In the genomic region with DNA sequence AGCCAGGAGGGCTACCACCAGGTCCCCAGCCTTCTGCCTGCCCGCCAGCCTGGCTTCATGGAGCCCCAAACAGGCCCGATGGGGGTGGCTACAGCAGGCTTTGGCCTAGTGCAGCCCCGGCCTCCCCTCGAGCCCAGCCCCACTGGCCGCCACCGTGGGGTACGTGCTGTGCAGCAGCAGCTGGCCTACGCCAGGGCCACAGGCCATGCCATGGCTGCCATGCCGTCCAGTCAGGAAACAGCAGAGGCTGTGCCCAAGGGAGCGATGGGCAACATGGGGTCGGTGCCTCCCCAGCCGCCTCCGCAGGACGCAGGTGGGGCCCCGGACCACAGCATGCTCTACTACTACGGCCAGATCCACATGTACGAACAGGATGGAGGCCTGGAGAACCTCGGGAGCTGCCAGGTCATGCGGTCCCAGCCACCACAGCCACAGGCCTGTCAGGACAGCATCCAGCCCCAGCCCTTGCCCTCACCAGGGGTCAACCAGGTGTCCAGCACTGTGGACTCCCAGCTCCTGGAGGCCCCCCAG, we compare ENCODE assay signal across 20 cellular contexts.
"Had no signal": no experiment of that assay in that cellular context is flagged by ENCODE, and none has a peak within 500 bp of the region (broad histone marks: within the 10 kb centered on the region; RNA-seq: fewer than 3 reads in every experiment).

No MANE protein-coding gene starts in this region.

- H3K27me3 ChIP-seq: adrenal gland, breast epithelium, gastroesophageal sphincter had no signal

- H3K4me1 ChIP-seq: adrenal gland, breast epithelium, gastroesophageal sphincter, prostate gland had no signal

- H3K9me3 Mint-ChIP-seq: activated B cell treated with CpG ODN at 0.5 μM for 24 hours; activated T-cell treated with anti-CD3 and anti-CD28 coated beads, Interleukin-2, amount 50 U/mL, for 24 hours; activated T-helper 2 cell treated with anti-CD3 and anti-CD28 coated beads, Interferon-gamma antibody, Interleukin-2, Interleukin-4, amounts not matched to agents 10 μg/mL and 5 μg/mL and 100 μg/mL, durations not matched to agents 14 hours and 24 hours and 36 hours; T-helper 1 cell treated with Interleukin-12 subunit alpha and Interleukin-12 subunit beta and Interleukin-4 antibody, amounts not matched to agents 30 μg/mL and 1 μg/mL, for 36 hours had no signal

- H3K27ac Mint-ChIP-seq: activated B cell treated with CpG ODN at 0.5 μM for 24 hours; activated CD4-positive, alpha-beta T cell treated with anti-CD3 and anti-CD28 coated beads for 36 hours; activated naive CD8-positive, alpha-beta T cell; activated T-cell treated with anti-CD3 and anti-CD28 coated beads, Interleukin-2, amount 50 U/mL, for 24 hours; activated T-helper 2 cell treated with anti-CD3 and anti-CD28 coated beads, Interferon-gamma antibody, Interleukin-2, Interleukin-4, amounts not matched to agents 10 μg/mL and 5 μg/mL and 100 μg/mL, durations not matched to agents 14 hours and 24 hours and 36 hours; naive B cell; T-helper 1 cell treated with Interleukin-12 subunit alpha and Interleukin-12 subunit beta and Interleukin-4 antibody, amounts not matched to agents 30 μg/mL and 1 μg/mL, for 36 hours had no signal

- H3K27ac ChIP-seq: adrenal gland, epithelial cell of prostate, gastroesophageal sphincter, prostate gland had no signal

- H3K9me3 ChIP-seq: adrenal gland, breast epithelium, gastroesophageal sphincter, prostate gland had no signal

- H3K27me3 Mint-ChIP-seq: activated B cell treated with CpG ODN at 0.5 μM for 24 hours; activated CD4-positive, alpha-beta T cell treated with anti-CD3 and anti-CD28 coated beads for 36 hours; activated naive CD8-positive, alpha-beta T cell; activated T-cell treated with anti-CD3 and anti-CD28 coated beads, Interleukin-2, amount 50 U/mL, for 24 hours; naive B cell had no signal

- H3K36me3 ChIP-seq: breast epithelium, prostate gland had no signal

- H3K4me1 Mint-ChIP-seq: activated B cell treated with CpG ODN at 0.5 μM for 24 hours; activated CD4-positive, alpha-beta T cell treated with anti-CD3 and anti-CD28 coated beads for 36 hours; naive B cell had no signal

- H3K4me3 Mint-ChIP-seq: activated B cell treated with CpG ODN at 0.5 μM for 24 hours; activated CD4-positive, alpha-beta T cell treated with anti-CD3 and anti-CD28 coated beads for 36 hours; activated naive CD8-positive, alpha-beta T cell; activated T-cell treated with anti-CD3 and anti-CD28 coated beads, Interleukin-2, amount 50 U/mL, for 24 hours; naive B cell; T-helper 1 cell treated with Interleukin-12 subunit alpha and Interleukin-12 subunit beta and Interleukin-4 antibody, amounts not matched to agents 30 μg/mL and 1 μg/mL, for 36 hours had no signal

- H3K36me3 Mint-ChIP-seq: activated naive CD8-positive, alpha-beta T cell; naive B cell had no signal

- ATAC-seq: activated CD4-positive, alpha-beta T cell treated with anti-CD3 and anti-CD28 coated beads for 36 hours; gastroesophageal sphincter had no signal

- H3K4me3 ChIP-seq: adrenal gland, breast epithelium, gastroesophageal sphincter, prostate gland had no signal

- DNase-seq: activated B cell treated with CpG ODN at 0.5 μM for 24 hours; activated CD4-positive, alpha-beta T cell treated with anti-CD3 and anti-CD28 coated beads for 36 hours; activated CD4-positive, alpha-beta T cell treated with anti-CD3 and anti-CD28 coated beads, Interleukin-2, amount 50 U/mL, for 4 hours; activated naive CD4-positive, alpha-beta T cell; activated T-cell treated with anti-CD3 and anti-CD28 coated beads, Interleukin-2, amount 50 U/mL, for 24 hours; cortex of kidney; hypothalamus; mesendoderm; naive B cell; occipital lobe; stimulated activated CD4-positive, alpha-beta T cell treated with anti-CD3 and anti-CD28 coated beads, Interleukin-2, amount 100 ng/mL, for 48 hours; stimulated activated naive CD4-positive, alpha-beta T cell had no signal
